ENCODE assay signal across 8 cellular contexts in the genomic region with DNA sequence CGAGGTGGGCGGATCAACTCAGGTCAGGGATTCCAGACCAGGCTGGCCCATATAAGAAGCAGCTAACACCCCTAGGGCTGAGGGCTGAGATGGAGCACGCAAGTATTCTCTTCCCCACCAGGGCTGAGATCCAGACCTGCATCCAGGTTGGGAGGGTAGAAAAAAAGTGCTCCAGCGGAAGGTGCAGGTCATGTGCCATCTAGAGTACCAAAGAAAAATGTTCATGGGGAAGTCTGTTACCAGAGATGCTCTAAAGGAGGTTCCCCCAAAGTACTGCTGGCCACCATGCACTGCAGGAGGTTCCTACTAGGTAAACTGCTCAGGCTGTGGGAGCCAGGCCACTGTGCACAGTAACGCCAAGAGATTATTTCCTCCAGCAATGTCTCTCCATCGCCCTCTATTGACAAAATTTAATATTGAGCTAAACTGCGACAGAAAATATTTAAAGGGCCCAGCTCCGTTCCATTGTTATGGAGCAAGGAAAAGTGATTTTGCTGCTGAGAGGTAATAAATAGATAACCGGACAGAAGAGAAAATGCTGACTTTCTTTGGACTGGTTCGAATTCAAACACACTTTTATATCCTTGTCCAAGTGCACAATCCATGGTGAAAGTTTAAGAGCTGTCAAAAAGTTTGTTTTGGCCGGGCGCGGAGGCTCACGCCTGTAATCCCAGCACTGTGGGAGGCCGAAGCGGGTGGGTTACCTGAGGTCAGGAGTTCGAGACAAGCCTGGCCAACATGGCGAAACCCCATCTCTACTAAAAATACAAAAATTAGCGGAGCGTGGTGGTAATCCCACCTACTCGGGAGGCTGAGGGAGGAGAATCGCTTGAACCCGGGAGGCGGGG.
DNase-seq lines count a peak whose midpoint lies in the region; TF ChIP-seq lines count a peak whose summit lies in the region.

No MANE protein-coding gene starts in this region.

- H3K4me3 ChIP-seq in SJCRH30 (peak overlapping the region; percentile 67), osteoblast (ENCODE audit: insufficient read depth, low read length) (peak overlapping the region; percentile 99)

- no peak overlapping the region for H2BK5ac ChIP-seq in H9 (ENCODE audit: insufficient read length, low read length)

- H3K27ac ChIP-seq in H9 (ENCODE audit: insufficient read length, low read depth, low read length) (no peak overlapping the region), SJCRH30 (no peak overlapping the region), osteoblast (ENCODE audit: low read depth, low read length) (peak overlapping the region; percentile 98)

- H3K9ac ChIP-seq in H9 (ENCODE audit: extremely low read depth, insufficient read length, low read length), result no peak overlapping the region

- H3K4me1 ChIP-seq in H9 (ENCODE audit: insufficient read depth, low read length) (no peaks in the 10 kb centered on the region), SJCRH30 (no peaks in the 10 kb centered on the region), osteoblast (ENCODE audit: insufficient read depth, low read length) (peaks cover 6% of the 10 kb centered on the region)

- H3K4me2 ChIP-seq in H9 (ENCODE audit: insufficient read depth, insufficient read length, low read length), result peak overlapping the region; percentile 85
- H3K4me2 ChIP-seq in osteoblast (ENCODE audit: insufficient read depth, low read length), result peak overlapping the region; percentile 84

- H3K27me3 Mint-ChIP-seq in H9 (ENCODE audit: low read depth), result peaks cover 81% of the 10 kb centered on the region
- peaks cover 25% of the 10 kb centered on the region for H3K27me3 Mint-ChIP-seq in activated naive CD8-positive, alpha-beta T cell treated with anti-CD3 and anti-CD28 coated beads for 36 hours

- H3K56ac ChIP-seq in H9 (ENCODE audit: insufficient read length, low read depth, low read length), result no peak overlapping the region

- no peak overlapping the region for H4K91ac ChIP-seq in H9 (ENCODE audit: insufficient read length, low read depth, low read length)

- peaks cover 13% of the 10 kb centered on the region for H3K27me3 ChIP-seq in H9 (ENCODE audit: insufficient read depth, low read length)
- H3K27me3 ChIP-seq in SJCRH30, result no peaks in the 10 kb centered on the region
- H3K27me3 ChIP-seq in osteoblast (ENCODE audit: insufficient read depth, low read length), result no peaks in the 10 kb centered on the region

- H2AK5ac ChIP-seq in H9 (ENCODE audit: insufficient read length, low read length), result no peak overlapping the region

- no peak overlapping the region for H2BK12ac ChIP-seq in H9 (ENCODE audit: insufficient read length, low read depth, low read length)

- peaks cover 5% of the 10 kb centered on the region for H3K23me2 ChIP-seq in H9 (ENCODE audit: insufficient read length, low read depth, low read length, poor library complexity, severe bottlenecking)

- DNase-seq in DMS53 (lab: John Stamatoyannopoulos, UW), result peak; percentile 85
- peak; percentile 67 for DNase-seq in H9
- DNase-seq in NAMALWA (ENCODE audit: low spot score), result peak; percentile 94
- peak; percentile 37 to 84 for DNase-seq in SJCRH30
- peak; percentile 40 for DNase-seq in activated naive CD8-positive, alpha-beta T cell treated with anti-CD3 and anti-CD28 coated beads for 36 hours
- DNase-seq in head of caudate nucleus, result peak in 33 of 42 donors; percentile 15 to 74 (median 47)
- peak; percentile 62 for DNase-seq in osteoblast (ENCODE audit: insufficient read length, low spot score, missing footprints)
- no peak for DNase-seq in HuH-7.5 (ENCODE audit: low spot score)

- H3T11ph ChIP-seq in H9 (ENCODE audit: low read length), result no peak overlapping the region

- H3K14ac ChIP-seq in H9 (ENCODE audit: insufficient read depth, low read length), result no peak overlapping the region

- H4K8ac ChIP-seq in H9 (replicated peaks; ENCODE audit: insufficient read length, low read depth, low read length), result no peak overlapping the region

- H4K5ac ChIP-seq in H9 (ENCODE audit: insufficient read length, low read depth, low read length), result no peak overlapping the region

- H2BK120ac ChIP-seq in H9 (ENCODE audit: low read depth, low read length, poor library complexity, severe bottlenecking), result no peak overlapping the region

- no peak overlapping the region for H3K18ac ChIP-seq in H9 (ENCODE audit: insufficient read length, low read depth, low read length)

- intact Hi-C loops in head of caudate nucleus (cut with DNase I), result loop anchor here (5.0 kb wide), 1 partner anchor 575 kb away; no protein-coding TSS in a partner anchor

- no peak overlapping the region for H3K23ac ChIP-seq in H9 (ENCODE audit: insufficient read length, low read depth, low read length)

- H3K4me1 Mint-ChIP-seq in H9, result peaks cover 19 to 22% of the 10 kb centered on the region in 2 experiments
- H3K4me1 Mint-ChIP-seq in activated naive CD8-positive, alpha-beta T cell treated with anti-CD3 and anti-CD28 coated beads for 36 hours, result peaks cover 37% of the 10 kb centered on the region

- TF ChIP-seq CTCF in H9 (conservative IDR thresholded peaks at IDR 0.05), result peak; percentile 86
- TF ChIP-seq CTCF in osteoblast (IDR thresholded peaks at IDR 0.05; ENCODE audit: extremely low read depth, low read depth, low read length), result peak; percentile 78

- no peak overlapping the region for H2AFZ ChIP-seq in H9 (ENCODE audit: low read length)
- peak overlapping the region; percentile 98 for H2AFZ ChIP-seq in osteoblast (ENCODE audit: low read length)

- H2BK20ac ChIP-seq in H9 (ENCODE audit: low read depth, low read length, poor library complexity, severe bottlenecking), result no peak overlapping the region

- H2BK15ac ChIP-seq in H9 (ENCODE audit: low read depth, low read length), result no peak overlapping the region

- peak overlapping the region in 1 of 3 experiments; percentile 25; a peak in 1 of 7 replicates for H3K27ac Mint-ChIP-seq in H9
- peak overlapping the region; percentile 99 for H3K27ac Mint-ChIP-seq in activated naive CD8-positive, alpha-beta T cell treated with anti-CD3 and anti-CD28 coated beads for 36 hours

- H3K9me3 ChIP-seq in H9 (ENCODE audit: control insufficient read depth, low read depth, low read length) (no peaks in the 10 kb centered on the region), SJCRH30 (replicated peaks) (no peaks in the 10 kb centered on the region), osteoblast (ENCODE audit: low read depth, low read length) (no peaks in the 10 kb centered on the region)

- H3K79me2 ChIP-seq in H9 (ENCODE audit: insufficient read depth, low read length) (no peaks in the 10 kb centered on the region), osteoblast (ENCODE audit: insufficient read depth, low read length) (no peaks in the 10 kb centered on the region)

- H3K36me3 ChIP-seq in SJCRH30 (no peaks in the 10 kb centered on the region), osteoblast (ENCODE audit: insufficient read depth, low read length) (no peaks in the 10 kb centered on the region)

- no peaks in the 10 kb centered on the region; a peak in 3 of 5 replicates for H3K9me3 Mint-ChIP-seq in H9
- H3K9me3 Mint-ChIP-seq in activated naive CD8-positive, alpha-beta T cell treated with anti-CD3 and anti-CD28 coated beads for 36 hours, result no peaks in the 10 kb centered on the region

- H3K4ac ChIP-seq in H9 (ENCODE audit: low read depth, low read length), result no peak overlapping the region

- no peaks in the 10 kb centered on the region for H3K36me3 Mint-ChIP-seq in H9 (ENCODE audit: insufficient read depth in 1 of 3, low read depth in 3 of 3)
- H3K36me3 Mint-ChIP-seq in activated naive CD8-positive, alpha-beta T cell treated with anti-CD3 and anti-CD28 coated beads for 36 hours, result no peaks in the 10 kb centered on the region

- no CpG with 5 or more reads among the region's 24 CpGs for whole genome bisulfite sequencing in H9 (ENCODE audit: extremely low coverage, insufficient read length, low lambda C conversion rate)

- H4K20me1 ChIP-seq in H9 (ENCODE audit: control insufficient read depth, insufficient read depth, insufficient read length) (no peaks in the 10 kb centered on the region), osteoblast (ENCODE audit: insufficient read depth, low read length) (no peaks in the 10 kb centered on the region)

- peak overlapping the region; percentile 90 to 100 for H3K4me3 Mint-ChIP-seq in H9
- peak overlapping the region; percentile 84 for H3K4me3 Mint-ChIP-seq in activated naive CD8-positive, alpha-beta T cell treated with anti-CD3 and anti-CD28 coated beads for 36 hours

- no peaks in the 10 kb centered on the region for H3K79me1 ChIP-seq in H9 (ENCODE audit: insufficient read depth, low read depth, low read length, poor library complexity, severe bottlenecking)
